22 cellular contexts compared by ENCODE assay signal in the genomic region with DNA sequence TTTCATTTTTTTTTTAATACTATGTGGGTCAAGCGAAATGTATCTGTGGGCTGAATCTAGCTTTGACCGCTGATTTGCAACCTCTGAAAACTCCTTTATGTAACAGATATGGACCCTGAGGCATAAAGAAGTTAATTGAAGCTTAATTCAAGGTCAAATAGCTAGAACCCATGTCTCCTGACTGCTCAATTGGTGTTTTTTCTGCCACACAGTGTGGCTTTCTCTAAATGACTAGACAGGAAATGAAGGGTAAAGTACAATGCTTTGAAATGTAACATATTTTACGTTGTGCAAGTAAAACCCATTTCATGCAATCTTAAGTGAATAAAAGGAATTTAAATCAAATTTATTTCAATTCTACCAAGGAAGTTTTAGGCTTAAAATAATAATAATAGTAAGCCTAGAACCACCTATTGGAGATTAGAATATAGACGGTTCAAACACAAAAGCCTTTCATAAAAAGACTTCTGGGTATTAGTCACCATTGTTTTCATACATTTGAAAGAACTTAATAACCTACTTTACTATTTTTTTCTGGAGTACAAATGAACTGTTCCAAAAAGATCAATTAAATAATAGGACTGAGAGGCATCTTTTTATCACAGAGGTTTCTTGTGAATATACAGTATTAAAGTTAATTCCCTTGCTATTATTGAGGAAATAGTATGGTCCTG.
DNase-seq lines count a peak whose midpoint lies in the region; ATAC-seq and TF ChIP-seq lines count a peak whose summit lies in the region.
"Had no signal": no experiment of that assay in that cellular context is flagged by ENCODE, and none has a peak within 500 bp of the region (broad histone marks: within the 10 kb centered on the region; RNA-seq: fewer than 3 reads in every experiment).

No MANE protein-coding gene starts in this region.

- no peaks in the 10 kb centered on the region for H3K9me3 ChIP-seq in OCI-LY3 (ENCODE audit: insufficient read depth, low read length)
- H3K9me3 ChIP-seq: gastrocnemius medialis had no signal

- no peak for DNase-seq in KBM-7
- DNase-seq in NCI-H2029 (lab: John Stamatoyannopoulos, UW), result no peak
- DNase-seq: activated CD4-positive, alpha-beta T cell treated with anti-CD3 and anti-CD28 coated beads, Interleukin-2, amount 50 U/mL, for 1 hour; activated gamma-delta T cell treated with Interleukin-2 at 50 U/mL for 16 hours; amygdala; CD8-positive, alpha-beta T cell; central memory CD4-positive, alpha-beta T cell; DMS79; erythroblast; gastrocnemius medialis; NCI-H1417 treated with DMSO at 0.1 percent for 48 hours; NCI-H226; RPMI8226; stimulated activated CD4-positive, alpha-beta T cell treated with anti-CD3 and anti-CD28 coated beads, Interleukin-4, amount 100 ng/mL, for 4 hours had no signal

- peaks cover 12% of the 10 kb centered on the region for H3K4me1 ChIP-seq in OCI-LY3 (ENCODE audit: low read length)
- H3K4me1 ChIP-seq: gastrocnemius medialis had no signal

- H3K79me2 ChIP-seq in OCI-LY3 (ENCODE audit: low read length), result no peaks in the 10 kb centered on the region

- no peak overlapping the region for H3K9ac ChIP-seq in OCI-LY3 (ENCODE audit: low read length)

- H2AFZ ChIP-seq in OCI-LY3 (ENCODE audit: low read depth, low read length), result no peak overlapping the region

- H3K27me3 ChIP-seq in OCI-LY3 (ENCODE audit: low read depth, low read length), result no peaks in the 10 kb centered on the region
- H3K27me3 ChIP-seq: gastrocnemius medialis had no signal

- no peaks in the 10 kb centered on the region for H3K36me3 ChIP-seq in OCI-LY3 (replicated peaks; ENCODE audit: low read depth, low read length)
- H3K36me3 ChIP-seq: gastrocnemius medialis had no signal

- peak overlapping the region; percentile 35 for H3K4me2 ChIP-seq in OCI-LY3 (ENCODE audit: low read length)
- H3K4me2 ChIP-seq: smooth muscle cell had no signal

- TF ChIP-seq CTCF in OCI-LY3 (IDR thresholded peaks at IDR 0.05; ENCODE audit: low read depth, low read length), result no peak

- H4K20me1 ChIP-seq in OCI-LY3 (ENCODE audit: insufficient read depth, low read length), result no peaks in the 10 kb centered on the region

- H3K27ac ChIP-seq in OCI-LY3 (ENCODE audit: low read length), result no peak overlapping the region
- H3K27ac ChIP-seq: gastrocnemius medialis had no signal

- peak overlapping the region; percentile 18; the same call in 1 of the 2 replicates for H3K4me3 ChIP-seq in OCI-LY3 (ENCODE audit: low read length)
- H3K4me3 ChIP-seq: gastrocnemius medialis, smooth muscle cell had no signal

- peak; percentile 99 for ATAC-seq in GM18861 (IDR thresholded peaks at IDR 0.05; ENCODE audit: unreplicated experiment)
- peak; percentile 70 for ATAC-seq in GM21423 (IDR thresholded peaks at IDR 0.05; ENCODE audit: unreplicated experiment)
- ATAC-seq in HG03097 (IDR thresholded peaks at IDR 0.05; ENCODE audit: low FRiP score, unreplicated experiment), result peak; percentile 94
- ATAC-seq in GM21723 (IDR thresholded peaks at IDR 0.05; ENCODE audit: unreplicated experiment), result no peak
- no peak for ATAC-seq in HG03457 (IDR thresholded peaks at IDR 0.05; ENCODE audit: unreplicated experiment)
- ATAC-seq: CD8-positive, alpha-beta T cell; gastrocnemius medialis; left lobe of liver had no signal

- in situ Hi-C loops in KBM-7 (cut with MboI; ENCODE audit: low pct_unique_long_range_greater_than_20kb, low sequenced_read_pairs), result no loop called here

Comparison
In these comparisons a context has a peak if more than half of its experiments do, and no peak if none do; other contexts are left out.
1. ATAC-seq: peak in GM18861 (single experiment), GM21423 (single experiment) and HG03097 (single experiment); none in GM21723 (single experiment) and HG03457 (single experiment).